Comparison of ENCODE assay signal across 8 cellular contexts in the genomic region with DNA sequence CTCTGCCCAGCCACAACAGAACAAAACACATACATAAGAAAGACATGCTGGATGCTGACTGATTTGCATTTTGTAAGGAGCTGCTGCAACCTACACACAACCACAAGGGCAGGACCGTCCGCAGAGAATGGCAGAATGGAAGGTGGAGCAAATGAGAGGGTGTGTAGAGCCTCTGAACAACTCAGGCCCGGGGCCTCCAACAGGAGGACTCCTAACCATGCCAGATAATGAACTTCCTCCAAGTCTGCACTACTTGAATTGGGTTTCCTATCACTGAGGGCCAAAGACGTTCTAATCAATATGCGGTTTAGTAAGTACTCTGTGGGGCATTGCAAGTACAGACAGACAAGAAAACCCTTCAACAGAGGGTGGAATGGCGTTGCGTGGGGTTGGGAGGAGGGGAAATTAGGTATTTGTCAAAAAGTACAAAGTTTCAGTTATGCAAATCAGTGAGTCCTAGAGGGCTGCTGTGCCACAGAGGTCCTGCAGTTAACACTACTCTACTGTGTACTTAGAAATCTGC.
A peak's percentile ranks its signal among the peaks of the same experiment; 100 is the strongest.
DNase-seq lines count a peak whose midpoint lies in the region; ATAC-seq and TF ChIP-seq lines count a peak whose summit lies in the region.

No MANE protein-coding gene starts in this region.

- peak overlapping the region; percentile 71 for H3K4me2 ChIP-seq in OCI-LY1 (ENCODE audit: low read length)

- peaks cover 27% of the 10 kb centered on the region; the same call in 1 of the 2 replicates for H3K36me3 ChIP-seq in OCI-LY1 (ENCODE audit: insufficient read depth, low read length)

- H3K36me3 Mint-ChIP-seq in stimulated activated effector memory CD8-positive, alpha-beta T cell treated with anti-CD3 and anti-CD28 coated beads, Interleukin-12 subunit alpha, Interleukin-12 subunit beta, amount 100 ng/mL, for 72 hours = peaks cover 37% of the 10 kb centered on the region

- peaks cover 100% of the 10 kb centered on the region for H3K79me2 ChIP-seq in OCI-LY1 (ENCODE audit: insufficient read depth, low read length)

- H3F3A ChIP-seq in OCI-LY1 (ENCODE audit: insufficient read depth, low read length) = no peaks in the 10 kb centered on the region

- no peaks in the 10 kb centered on the region for H3K27me3 ChIP-seq in OCI-LY1 (ENCODE audit: insufficient read depth, low read length)

- H3K9me3 Mint-ChIP-seq in stimulated activated effector memory CD8-positive, alpha-beta T cell treated with anti-CD3 and anti-CD28 coated beads, Interleukin-12 subunit alpha, Interleukin-12 subunit beta, amount 100 ng/mL, for 72 hours = no peaks in the 10 kb centered on the region

- peaks cover 95% of the 10 kb centered on the region for H3K4me1 Mint-ChIP-seq in stimulated activated effector memory CD8-positive, alpha-beta T cell treated with anti-CD3 and anti-CD28 coated beads, Interleukin-12 subunit alpha, Interleukin-12 subunit beta, amount 100 ng/mL, for 72 hours

- TF ChIP-seq CTCF in OCI-LY1 (IDR thresholded peaks at IDR 0.05; ENCODE audit: low read length) = no peak

- peak overlapping the region; percentile 50 for H3K4me3 Mint-ChIP-seq in stimulated activated effector memory CD8-positive, alpha-beta T cell treated with anti-CD3 and anti-CD28 coated beads, Interleukin-12 subunit alpha, Interleukin-12 subunit beta, amount 100 ng/mL, for 72 hours

- peak overlapping the region; percentile 46 for H3K9ac ChIP-seq in OCI-LY1 (ENCODE audit: low read length)

- H3K4me3 ChIP-seq in OCI-LY1 (ENCODE audit: low read depth, low read length, poor library complexity, severe bottlenecking) = peak overlapping the region; percentile 38

- no peak overlapping the region for H2AFZ ChIP-seq in OCI-LY1 (ENCODE audit: low read length)

- H3K4me1 ChIP-seq in OCI-LY1 (ENCODE audit: insufficient read depth, low read length, severe bottlenecking) = peaks cover 100% of the 10 kb centered on the region

- no peaks in the 10 kb centered on the region for H3K9me3 ChIP-seq in OCI-LY1 (ENCODE audit: low read length)

- peak; percentile 77 for ATAC-seq in HG02623 (IDR thresholded peaks at IDR 0.05; ENCODE audit: unreplicated experiment)
- ATAC-seq in stimulated activated effector memory CD8-positive, alpha-beta T cell treated with anti-CD3 and anti-CD28 coated beads, Interleukin-12 subunit alpha, Interleukin-12 subunit beta, amount 100 ng/mL, for 72 hours = peak; percentile 77

- H4K20me1 ChIP-seq in OCI-LY1 (ENCODE audit: insufficient read depth, low read length) = no peaks in the 10 kb centered on the region

- peak overlapping the region; percentile 83 for H3K27ac Mint-ChIP-seq in stimulated activated effector memory CD8-positive, alpha-beta T cell treated with anti-CD3 and anti-CD28 coated beads, Interleukin-12 subunit alpha, Interleukin-12 subunit beta, amount 100 ng/mL, for 72 hours

- H3K9me2 ChIP-seq in OCI-LY1 (ENCODE audit: low read depth, low read length) = no peaks in the 10 kb centered on the region

- DNase-seq in activated CD4-positive, alpha-beta T cell treated with anti-CD3 and anti-CD28 coated beads, Interleukin-2, amount 50 U/mL, for 48 hours = peak; percentile 48 to 57
- no peak for DNase-seq in activated CD4-positive, alpha-beta T cell treated with anti-CD3 and anti-CD28 coated beads, Interleukin-2, amount 50 U/mL, for 4 hours
- DNase-seq in stimulated activated effector memory CD8-positive, alpha-beta T cell treated with anti-CD3 and anti-CD28 coated beads, Interleukin-12 subunit alpha, Interleukin-12 subunit beta, amount 100 ng/mL, for 72 hours (ENCODE audit: low spot score in 2 of 2) = no peak
- no peak for DNase-seq in cortex of kidney (lab: John Stamatoyannopoulos, UW)
- DNase-seq in substantia nigra (lab: John Stamatoyannopoulos, UW) = no peak
- no peak for DNase-seq in HPDE6-E6E7 (ENCODE audit: extremely low spot score)

- H3K27ac ChIP-seq in OCI-LY1 (ENCODE audit: low read depth, low read length, poor library complexity, severe bottlenecking) = peak overlapping the region; percentile 92
- H3K27ac ChIP-seq in substantia nigra (ENCODE audit: low read depth, low read length, poor library complexity, severe bottlenecking) = no peak overlapping the region

Comparison
In these comparisons a context has a peak if more than half of its experiments do, and no peak if none do; other contexts are left out.
1. DNase-seq: peak in activated CD4-positive, alpha-beta T cell treated with anti-CD3 and anti-CD28 coated beads, Interleukin-2, amount 50 U/mL, for 48 hours (2 of 2); none in activated CD4-positive, alpha-beta T cell treated with anti-CD3 and anti-CD28 coated beads, Interleukin-2, amount 50 U/mL, for 4 hours (0 of 2), stimulated activated effector memory CD8-positive, alpha-beta T cell treated with anti-CD3 and anti-CD28 coated beads, Interleukin-12 subunit alpha, Interleukin-12 subunit beta, amount 100 ng/mL, for 72 hours (0 of 2), cortex of kidney (single experiment), substantia nigra (0 of 49) and HPDE6-E6E7 (single experiment).